8 cellular contexts compared by ENCODE assay signal in the genomic region with DNA sequence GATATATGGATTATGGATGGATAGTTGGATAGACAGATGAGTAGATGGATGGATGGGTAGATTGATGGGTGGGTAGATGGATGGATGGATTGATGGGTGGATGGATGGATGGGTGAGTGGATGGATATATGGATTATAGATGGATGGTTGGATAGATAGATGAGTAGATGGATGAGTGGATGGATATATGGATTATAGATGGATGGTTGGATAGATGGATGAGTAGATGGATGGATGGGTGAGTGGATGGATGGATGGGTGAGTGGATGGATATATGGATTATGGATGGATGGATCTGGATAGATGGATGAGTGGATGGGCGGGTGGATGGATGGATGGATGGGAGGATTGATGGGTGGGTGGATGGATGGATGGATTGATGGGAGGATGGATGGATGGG. TPM values are rescaled to one million over a fixed set of nuclear protein-coding genes. Genes with fewer than 3 reads are reported as not detected.
"Had no signal": no experiment of that assay in that cellular context is flagged by ENCODE, and none has a peak within 500 bp of the region (broad histone marks: within the 10 kb centered on the region; RNA-seq: fewer than 3 reads in every experiment).

No MANE protein-coding gene starts in this region.

- H3K27ac ChIP-seq: HL-60, KMS-11 had no signal

- H3K4me2 ChIP-seq: KMS-11 had no signal

- H3K9ac ChIP-seq: KMS-11 had no signal

- ATAC-seq: HepG2 had no signal

- FAIRE-seq: HepG2, HTR-8/SVneo had no signal

- DNase-seq: IMR-90, KBM-7, KG1 had no signal

RNA-seq across cellular contexts. Expression of gene SEMA6B, which starts 43.4 kb away (rescaled TPM):
- polyA plus RNA-seq: IgD-negative memory B cell had no signal
